ENCODE assay signal across 1 cellular context in the genomic region with DNA sequence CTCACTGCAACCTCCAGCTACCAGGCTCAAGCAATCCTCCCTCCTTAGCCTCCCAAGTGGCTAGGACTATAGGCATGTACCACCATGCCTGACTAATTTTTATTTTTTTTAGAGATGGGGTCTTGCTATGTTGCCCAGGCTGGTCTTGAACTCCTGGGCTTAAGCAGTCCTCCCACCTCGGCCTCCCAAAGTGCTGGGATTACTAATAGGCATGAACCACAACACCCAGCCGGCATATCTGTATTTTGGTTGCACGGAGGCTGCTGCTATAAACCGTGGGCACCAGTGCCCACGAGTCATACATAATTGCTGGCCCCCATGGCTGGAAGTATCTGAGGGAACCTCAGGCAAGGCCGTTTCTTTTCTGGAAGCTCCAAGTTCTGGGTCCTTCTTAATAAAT.
TF ChIP-seq lines count a peak whose summit lies in the region.

No MANE protein-coding gene starts in this region.

TF ChIP-seq in HepG2, 621 proteins besides CTCF, POLR2A, EP300 and RAD21:
- TF ChIP-seq ZNF121 (CRISPR knock-in tag; IDR thresholded peaks at IDR 0.05): peak; percentile 86
- TF ChIP-seq HDAC1 (CRISPR knock-in tag; IDR thresholded peaks at IDR 0.05): no peak
